In the genomic region with DNA sequence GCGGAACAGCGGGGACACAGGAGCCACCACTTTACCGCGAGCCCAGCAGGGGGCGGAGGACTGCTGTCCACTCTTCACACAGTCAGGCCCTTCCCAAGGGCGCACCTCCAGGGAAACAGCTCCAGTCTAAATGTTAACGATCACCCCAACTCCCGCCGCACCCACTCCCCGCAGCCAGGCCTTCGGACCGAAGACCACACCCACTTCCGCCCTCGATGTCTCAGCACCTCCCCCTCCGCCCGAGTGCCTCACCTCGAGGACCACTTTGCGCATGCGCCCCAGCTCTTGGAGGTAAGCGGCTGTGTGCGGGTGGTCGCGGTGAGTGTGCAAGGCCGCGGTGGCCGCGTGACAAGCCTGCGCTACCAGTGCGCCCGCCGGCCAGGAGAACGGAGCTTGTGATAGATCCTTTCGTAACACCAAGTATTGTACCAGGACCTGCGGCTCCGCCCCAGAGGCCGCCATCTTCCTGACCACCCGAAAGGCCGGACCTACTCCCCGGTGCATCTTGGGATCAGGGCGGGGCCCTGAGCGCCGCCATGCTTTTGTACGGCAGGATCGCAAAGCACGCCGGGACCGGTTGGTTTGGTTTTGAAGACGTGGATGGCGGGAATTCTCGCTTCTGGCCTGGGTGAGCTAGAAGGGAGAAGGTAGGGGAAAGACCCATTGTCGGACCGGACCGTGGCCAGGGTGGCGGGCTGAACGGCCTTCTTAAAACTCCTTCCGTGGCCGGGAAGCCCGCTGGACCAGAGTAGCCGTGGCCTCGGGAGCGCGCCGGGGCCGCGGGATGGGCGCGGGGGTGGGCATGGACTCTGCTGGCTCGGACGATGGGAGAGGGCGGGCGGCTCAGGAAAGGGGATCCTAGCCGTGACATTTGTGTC, we compare ENCODE assay signal across 8 cellular contexts. TPM values are rescaled to one million over a fixed set of nuclear protein-coding genes. Genes with fewer than 3 reads are reported as not detected.
DNase-seq lines count a peak whose midpoint lies in the region; ATAC-seq and TF ChIP-seq lines count a peak whose summit lies in the region.

A gene with protein sequence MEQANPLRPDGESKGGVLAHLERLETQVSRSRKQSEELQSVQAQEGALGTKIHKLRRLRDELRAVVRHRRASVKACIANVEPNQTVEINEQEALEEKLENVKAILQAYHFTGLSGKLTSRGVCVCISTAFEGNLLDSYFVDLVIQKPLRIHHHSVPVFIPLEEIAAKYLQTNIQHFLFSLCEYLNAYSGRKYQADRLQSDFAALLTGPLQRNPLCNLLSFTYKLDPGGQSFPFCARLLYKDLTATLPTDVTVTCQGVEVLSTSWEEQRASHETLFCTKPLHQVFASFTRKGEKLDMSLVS (plus strand): TSS at position 552 of the 878 bp plus-strand sequence. CDS start 495 bp downstream, outside the sequence.
A gene with protein sequence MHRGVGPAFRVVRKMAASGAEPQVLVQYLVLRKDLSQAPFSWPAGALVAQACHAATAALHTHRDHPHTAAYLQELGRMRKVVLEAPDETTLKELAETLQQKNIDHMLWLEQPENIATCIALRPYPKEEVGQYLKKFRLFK (minus strand): TSS at position 518 of the 878 bp plus-strand sequence. CDS start 14 bp downstream, at position 504.

- peaks cover 26% of the 10 kb centered on the region for H3K4me1 Mint-ChIP-seq in activated T-cell treated with anti-CD3 and anti-CD28 coated beads, Interleukin-2, amount 50 U/mL, for 4 hours (ENCODE audit: low read depth)

- H3K9me3 ChIP-seq in DND-41 (ENCODE audit: insufficient read depth, low read length, severe bottlenecking) = no peaks in the 10 kb centered on the region
- H3K9me3 ChIP-seq in Panc1 (ENCODE audit: control insufficient read depth, insufficient read depth, low read depth, low read length) = no peaks in the 10 kb centered on the region
- no peaks in the 10 kb centered on the region for H3K9me3 ChIP-seq in esophagus (ENCODE audit: control insufficient read depth in 2 of 2, insufficient read depth in 1 of 2, low read depth in 1 of 2, low read length in 1 of 2)
- H3K9me3 ChIP-seq in muscle layer of colon (ENCODE audit: low read length) = no peaks in the 10 kb centered on the region

- H2AFZ ChIP-seq in DND-41 (ENCODE audit: low read depth, low read length) (peak within 1 kb of the TSS; percentile 86), KMS-11 (ENCODE audit: low read depth) (peak within 1 kb of the TSS; percentile 85)

- POLR2A ChIA-PET in Panc1 (lab: Charles Lee) = interaction anchor here (0.8 kb wide), 1 partner anchor 16 kb away, joined by 3 read pairs; no protein-coding TSS in a partner anchor

- intact Hi-C loops in Panc1 (cut with micrococcal nuclease; ENCODE audit: unreplicated experiment) = no loop called here

- H3K36me3 Mint-ChIP-seq in activated T-cell treated with anti-CD3 and anti-CD28 coated beads, Interleukin-2, amount 50 U/mL, for 4 hours (ENCODE audit: insufficient read depth) = peaks cover 19% of the 10 kb centered on the region

- 0 to 1% methylated on average over 70 to 72 of the region's 72 CpGs for WGBS in esophagus, 2 donors

- H4K20me1 ChIP-seq in DND-41 (ENCODE audit: insufficient read depth, low read length) (peaks cover 14% of the 10 kb centered on the region), KMS-11 (ENCODE audit: insufficient read depth) (no peaks in the 10 kb centered on the region)

- H3K9ac ChIP-seq in DND-41 (ENCODE audit: low read depth, low read length) (peak within 1 kb of the TSS; percentile 88), KMS-11 (peak within 1 kb of the TSS; percentile 87), muscle layer of colon (ENCODE audit: low read length) (peak within 1 kb of the TSS; percentile 31)

- BruUV-seq in Panc1 (replicated peaks; lab: Mats Ljungman, UMichigan) = no TSS peak

- H3K79me2 ChIP-seq in DND-41 (ENCODE audit: insufficient read depth, low read length) = peaks cover 55% of the 10 kb centered on the region
- peaks cover 48% of the 10 kb centered on the region for H3K79me2 ChIP-seq in KMS-11 (ENCODE audit: insufficient read depth, low read depth)

- in situ Hi-C loops in Panc1 (cut with HindIII; ENCODE audit: low pct_unique_long_range_greater_than_20kb, low sequenced_read_pairs) = no loop called here

- peak within 1 kb of the TSS; percentile 96 for H3K4me3 Mint-ChIP-seq in activated T-cell treated with anti-CD3 and anti-CD28 coated beads, Interleukin-2, amount 50 U/mL, for 4 hours

- peak within 1 kb of the TSS; percentile 75 for H3K4me2 ChIP-seq in DND-41 (ENCODE audit: insufficient read depth, low read length)
- H3K4me2 ChIP-seq in KMS-11 = peak within 1 kb of the TSS; percentile 96

- no peaks in the 10 kb centered on the region for H3K27me3 ChIP-seq in DND-41 (ENCODE audit: insufficient read depth, low read length, poor library complexity)
- H3K27me3 ChIP-seq in KMS-11 (ENCODE audit: insufficient read depth, low read depth) = no peaks in the 10 kb centered on the region
- no peaks in the 10 kb centered on the region for H3K27me3 ChIP-seq in Panc1 (ENCODE audit: control insufficient read depth, insufficient read depth, low read length)
- H3K27me3 ChIP-seq in esophagus (ENCODE audit: control insufficient read depth in 1 of 2, insufficient read depth in 2 of 2, low read length in 2 of 2) = no peaks in the 10 kb centered on the region
- no peaks in the 10 kb centered on the region for H3K27me3 ChIP-seq in muscle layer of colon (ENCODE audit: control insufficient read depth in 1 of 2, insufficient read depth in 2 of 2, low read length in 2 of 2)

- CTCF ChIA-PET in Panc1 (lab: Charles Lee) = interaction anchor here (0.6 kb wide), 2 partner anchors 158 to 380 kb away, joined by 3 to 6 read pairs; no protein-coding TSS in a partner anchor

- ATAC-seq in DND-41 (ENCODE audit: insufficient read depth, low read depth) = peak; percentile 94
- ATAC-seq in GM21737 (IDR thresholded peaks at IDR 0.05; ENCODE audit: unreplicated experiment) = peak; percentile 91
- peak; percentile 97 for ATAC-seq in Panc1
- peak; percentile 98 to 99 for ATAC-seq in activated T-cell treated with anti-CD3 and anti-CD28 coated beads, Interleukin-2, amount 50 U/mL, for 4 hours

- peak; percentile 96 for DNase-seq in DND-41
- DNase-seq in Panc1 (ENCODE audit: low read depth, low spot score) = peak; percentile 94
- peak; percentile 91 for DNase-seq in activated T-cell treated with anti-CD3 and anti-CD28 coated beads, Interleukin-2, amount 50 U/mL, for 4 hours
- DNase-seq in stimulated activated CD8-positive, alpha-beta memory T cell treated with anti-CD3 and anti-CD28 coated beads, Interleukin-7, amount 100 ng/mL, for 24 hours (ENCODE audit: low read depth) = peak; percentile 84

- no peaks in the 10 kb centered on the region for H3K9me3 Mint-ChIP-seq in activated T-cell treated with anti-CD3 and anti-CD28 coated beads, Interleukin-2, amount 50 U/mL, for 4 hours

- H3K4me3 ChIP-seq in DND-41 (ENCODE audit: low read depth in 1 of 2, low read length in 2 of 2) (peak within 1 kb of the TSS; percentile 59 to 97), KMS-11 (IDR thresholded peaks at IDR 0.05; ENCODE audit: insufficient read depth, low read depth, low read length) (peak within 1 kb of the TSS; percentile 59), Panc1 (ENCODE audit: low read depth in 2 of 2, low read length in 2 of 2) (peak within 1 kb of the TSS; percentile 70 to 80), esophagus (ENCODE audit: low read depth in 1 of 2, low read length in 2 of 2) (peak within 1 kb of the TSS; percentile 84 to 89), muscle layer of colon (ENCODE audit: low read depth in 1 of 2, low read length in 2 of 2) (peak within 1 kb of the TSS; percentile 61 to 81)

- TF ChIP-seq CTCF in DND-41 (IDR thresholded peaks at IDR 0.05; ENCODE audit: borderline replicate concordance, extremely low read depth, low read length, poor library complexity, severe bottlenecking) = peak; percentile 63
- TF ChIP-seq CTCF in KMS-11 (conservative IDR thresholded peaks at IDR 0.05; ENCODE audit: low read depth, low read length) = peak; percentile 42
- TF ChIP-seq CTCF in Panc1 (IDR thresholded peaks at IDR 0.05) = peak; percentile 74

- H3K36me3 ChIP-seq in DND-41 (ENCODE audit: insufficient read depth, low read length) (peaks cover 40% of the 10 kb centered on the region), KMS-11 (ENCODE audit: insufficient read depth) (no peaks in the 10 kb centered on the region), Panc1 (ENCODE audit: control insufficient read depth, insufficient read depth, low read length) (peaks cover 6% of the 10 kb centered on the region; the same call in 1 of the 2 replicates), esophagus (ENCODE audit: control insufficient read depth in 2 of 2, insufficient read depth in 2 of 2, low read length in 1 of 2) (no peaks in the 10 kb centered on the region), muscle layer of colon (ENCODE audit: insufficient read depth, low read length) (no peaks in the 10 kb centered on the region)

- H3K4me1 ChIP-seq in DND-41 (ENCODE audit: insufficient read depth, low read length) (peaks cover 48% of the 10 kb centered on the region), KMS-11 (ENCODE audit: low read depth, poor library complexity, severe bottlenecking) (peaks cover 32% of the 10 kb centered on the region), Panc1 (ENCODE audit: control insufficient read depth, insufficient read depth, low read length) (peaks cover 27% of the 10 kb centered on the region), esophagus (ENCODE audit: control insufficient read depth in 2 of 2, insufficient read depth in 2 of 2, low read length in 1 of 2) (peaks cover 0 to 4% of the 10 kb centered on the region in 2 donors), muscle layer of colon (ENCODE audit: insufficient read depth, low read length) (peaks cover 6% of the 10 kb centered on the region)

- H3K27ac ChIP-seq in DND-41 (ENCODE audit: low read length) = peak within 1 kb of the TSS; percentile 89
- peak within 1 kb of the TSS; percentile 88 for H3K27ac ChIP-seq in KMS-11
- peak within 1 kb of the TSS; percentile 89 for H3K27ac ChIP-seq in Panc1 (ENCODE audit: low read length)
- peak within 1 kb of the TSS; percentile 97 to 99 for H3K27ac ChIP-seq in esophagus (ENCODE audit: low read depth in 2 of 2, low read length in 1 of 2)
- peak within 1 kb of the TSS; percentile 98 for H3K27ac ChIP-seq in muscle layer of colon (ENCODE audit: low read depth, low read length)

- H3K27me3 Mint-ChIP-seq in activated T-cell treated with anti-CD3 and anti-CD28 coated beads, Interleukin-2, amount 50 U/mL, for 4 hours (ENCODE audit: low read depth) = no peaks in the 10 kb centered on the region

RNA-seq across cellular contexts. Expression of the first gene that starts in this region (rescaled TPM):
- total RNA-seq in Panc1 (2021; ENCODE audit: unreplicated experiment) = 39.3 TPM
- 14.0 TPM for polyA plus RNA-seq in Panc1 (2012; ENCODE audit: insufficient read length)
- 10 to 100 TPM; 20.3 to 28.4 (median 28.0) TPM for total RNA-seq in activated T-cell treated with anti-CD3 and anti-CD28 coated beads, Interleukin-2, amount 50 U/mL, for 4 hours
- polyA plus RNA-seq in esophagus = 1 to 10 TPM; 3.7 to 4.1 TPM

RNA-seq across cellular contexts. Expression of the second gene that starts in this region (rescaled TPM):
- total RNA-seq in Panc1 (2021; ENCODE audit: unreplicated experiment) = 55.1 TPM
- polyA plus RNA-seq in Panc1 (2012; ENCODE audit: insufficient read length) = 62.3 TPM
- 10 to 100 TPM; 17.6 to 21.6 (median 18.6) TPM for total RNA-seq in activated T-cell treated with anti-CD3 and anti-CD28 coated beads, Interleukin-2, amount 50 U/mL, for 4 hours
- polyA plus RNA-seq in esophagus = 10 to 100 TPM; 25.8 to 30.7 TPM

Comparison
In these comparisons a context has a peak if more than half of its experiments do, and no peak if none do; other contexts are left out.
1. Peak in every context shown above with its lines: DNase-seq, ATAC-seq, H3K4me3 ChIP-seq and H3K27ac ChIP-seq.
2. H3K9ac ChIP-seq: peak in every context shown above with its lines; median percentile 88 in DND-41; 87 in KMS-11; 31 in muscle layer of colon.